ENCODE assay signal across 20 cellular contexts in the genomic region with DNA sequence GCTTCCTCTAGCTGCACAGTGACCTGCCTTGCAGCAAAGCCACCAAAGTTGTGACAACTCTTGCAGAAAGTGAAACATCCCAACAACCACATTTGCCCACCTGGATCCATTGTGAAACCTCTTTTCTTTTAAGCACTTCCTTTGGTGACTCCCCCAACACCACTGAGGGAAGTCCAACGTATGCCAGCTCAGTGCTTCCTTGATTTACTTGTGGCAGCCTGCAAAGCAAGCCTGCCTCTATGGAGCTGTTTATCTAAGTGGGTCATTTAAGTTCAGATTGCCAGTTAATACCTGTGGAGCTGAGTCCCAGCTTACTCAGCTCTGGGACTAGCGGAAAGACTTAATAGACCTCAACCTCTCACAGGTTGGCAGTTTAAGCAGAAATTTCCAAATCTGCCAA.
"Had no signal": no experiment of that assay in that cellular context is flagged by ENCODE, and none has a peak within 500 bp of the region (broad histone marks: within the 10 kb centered on the region; RNA-seq: fewer than 3 reads in every experiment).

No MANE protein-coding gene starts in this region.

- DNase-seq: activated CD4-positive, alpha-beta T cell treated with anti-CD3 and anti-CD28 coated beads, Interleukin-2, amount 50 U/mL, for 1 hour; activated CD4-positive, CD25-positive, alpha-beta regulatory T cell; activated effector memory CD4-positive, alpha-beta T cell treated with Interleukin-2 at 50 U/mL for 16 hours; activated T-cell treated with anti-CD3 and anti-CD28 coated beads, Interleukin-2, amount 50 U/mL, for 1 hour; amniotic stem cell; body of pancreas; esophagus squamous epithelium; foreskin fibroblast; left colon; naive thymus-derived CD8-positive, alpha-beta T cell; occipital lobe; right lobe of liver; spleen; stimulated activated CD4-positive, alpha-beta T cell treated with anti-CD3 and anti-CD28 coated beads, Interleukin-1b, Interleukin-23, amount 100 ng/mL, for 48 hours; substantia nigra; trophoblast cell had no signal

- H3K4me1 Mint-ChIP-seq: activated naive CD4-positive, alpha-beta T cell treated with anti-CD3 and anti-CD28 coated beads, Interleukin-2, amount 50 U/mL, for 24 hours; naive thymus-derived CD8-positive, alpha-beta T cell; stimulated activated memory B cell treated with anti-CD40 and anti-IgM and Interleukin-4, amounts not matched to agents 10 μg/mL and 1 μg/mL and 100 μg/mL, for 72 hours had no signal

- H3K27me3 Mint-ChIP-seq: activated naive CD4-positive, alpha-beta T cell treated with anti-CD3 and anti-CD28 coated beads, Interleukin-2, amount 50 U/mL, for 24 hours; stimulated activated memory B cell treated with anti-CD40 and anti-IgM and Interleukin-4, amounts not matched to agents 10 μg/mL and 1 μg/mL and 100 μg/mL, for 72 hours had no signal

- H3K27ac Mint-ChIP-seq: activated naive CD4-positive, alpha-beta T cell treated with anti-CD3 and anti-CD28 coated beads, Interleukin-2, amount 50 U/mL, for 24 hours; dendritic cell treated with granulocyte-macrophage colony-stimulating factor and Interleukin-4, amounts not matched to agents 40 ng/mL and 50 ng/mL, for 4 days; endodermal cell; naive thymus-derived CD8-positive, alpha-beta T cell; stimulated activated memory B cell treated with anti-CD40 and anti-IgM and Interleukin-4, amounts not matched to agents 10 μg/mL and 1 μg/mL and 100 μg/mL, for 72 hours had no signal

- H3K4me3 Mint-ChIP-seq: activated naive CD4-positive, alpha-beta T cell treated with anti-CD3 and anti-CD28 coated beads, Interleukin-2, amount 50 U/mL, for 24 hours; dendritic cell treated with granulocyte-macrophage colony-stimulating factor and Interleukin-4, amounts not matched to agents 40 ng/mL and 50 ng/mL, for 4 days; endodermal cell; naive thymus-derived CD8-positive, alpha-beta T cell; stimulated activated memory B cell treated with anti-CD40 and anti-IgM and Interleukin-4, amounts not matched to agents 10 μg/mL and 1 μg/mL and 100 μg/mL, for 72 hours had no signal

- H3K9me3 Mint-ChIP-seq: dendritic cell treated with granulocyte-macrophage colony-stimulating factor and Interleukin-4, amounts not matched to agents 40 ng/mL and 50 ng/mL, for 4 days; endodermal cell; stimulated activated memory B cell treated with anti-CD40 and anti-IgM and Interleukin-4, amounts not matched to agents 10 μg/mL and 1 μg/mL and 100 μg/mL, for 72 hours had no signal

- H3K36me3 Mint-ChIP-seq: activated naive CD4-positive, alpha-beta T cell treated with anti-CD3 and anti-CD28 coated beads, Interleukin-2, amount 50 U/mL, for 24 hours; naive thymus-derived CD8-positive, alpha-beta T cell; stimulated activated memory B cell treated with anti-CD40 and anti-IgM and Interleukin-4, amounts not matched to agents 10 μg/mL and 1 μg/mL and 100 μg/mL, for 72 hours had no signal

- ATAC-seq: body of pancreas; left colon; naive thymus-derived CD8-positive, alpha-beta T cell; right lobe of liver; stimulated activated memory B cell treated with anti-CD40 and anti-IgM and Interleukin-4, amounts not matched to agents 10 μg/mL and 1 μg/mL and 100 μg/mL, for 72 hours had no signal
